Comparison of ENCODE assay signal across 25 cellular contexts in the genomic region with DNA sequence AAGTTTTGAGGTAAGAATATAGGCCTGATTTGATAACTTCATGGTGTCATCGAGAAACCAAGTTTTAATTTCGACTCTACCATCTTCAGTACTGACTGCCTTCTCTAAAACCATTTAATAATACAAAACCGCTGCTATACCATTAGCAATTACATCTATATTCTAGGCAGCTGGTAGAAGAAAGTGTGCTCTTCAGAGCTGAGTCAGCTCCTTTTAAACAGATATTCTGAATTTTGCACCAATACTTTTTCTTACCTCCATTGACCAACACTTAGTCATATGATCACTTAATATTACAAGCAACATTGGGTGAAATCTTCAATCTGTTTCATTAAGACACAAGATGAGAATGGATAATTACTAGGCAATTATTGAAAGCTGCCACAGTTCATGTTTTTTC.
A peak's percentile ranks its signal among the peaks of the same experiment; 100 is the strongest.
DNase-seq lines count a peak whose midpoint lies in the region; ATAC-seq, FAIRE-seq and TF ChIP-seq lines count a peak whose summit lies in the region.
"Had no signal": no experiment of that assay in that cellular context is flagged by ENCODE, and none has a peak within 500 bp of the region (broad histone marks: within the 10 kb centered on the region; RNA-seq: fewer than 3 reads in every experiment).

No MANE protein-coding gene starts in this region.

- H3K9ac ChIP-seq in HepG2 (ENCODE audit: insufficient read depth, low read depth, low read length) (no peak overlapping the region), Karpas-422 (ENCODE audit: low read length) (no peak overlapping the region)
- H3K9ac ChIP-seq: BLaER1 had no signal

- FAIRE-seq in HepG2 (lab: Jason Lieb, UNC): no peak
- FAIRE-seq: GM12878, GM12892, GM18507, GM19239 had no signal

- H3K9me2 ChIP-seq in Karpas-422 (replicated peaks; ENCODE audit: insufficient read depth, low read length): no peaks in the 10 kb centered on the region

- no TSS peak for BruUV-seq in HepG2 (replicated peaks; lab: Mats Ljungman, UMichigan)

- H3K4me1 ChIP-seq in HepG2 (ENCODE audit: insufficient read depth, low read length) (no peaks in the 10 kb centered on the region), right lobe of liver (no peaks in the 10 kb centered on the region), Karpas-422 (ENCODE audit: low read length) (no peaks in the 10 kb centered on the region)
- H3K4me1 ChIP-seq: BLaER1 had no signal

- CTCF ChIA-PET in HepG2 (lab: Yijun Ruan, JAX; ENCODE audit: low intra/inter-chr PET ratio, low total read pairs): no interaction called here

- WGBS in HepG2 (ENCODE audit: low lambda C conversion rate): 0% methylated on average over 3 of the region's 3 CpGs
- 54% methylated on average over 3 of the region's 3 CpGs for WGBS in right lobe of liver (ENCODE audit: insufficient coverage, low coverage, low lambda C conversion rate, missing lambda C conversion rate)

- H3K4me2 ChIP-seq in HepG2 (ENCODE audit: low read depth, low read length) (no peak overlapping the region), Karpas-422 (ENCODE audit: low read depth, low read length, poor library complexity, severe bottlenecking) (no peak overlapping the region)
- H3K4me2 ChIP-seq: BLaER1 had no signal

- no peak for DNase-seq in HepG2 (ENCODE audit: low spot score)
- DNase-seq in right lobe of liver: no peak
- no peak for DNase-seq in Karpas-422
- DNase-seq in stimulated activated CD4-positive, alpha-beta T cell treated with anti-CD3 and anti-CD28 coated beads, Interleukin-2, amount 100 ng/mL, for 48 hours: no peak
- DNase-seq: ACHN; BE2C; C1 segment of cervical spinal cord; CD4-positive, alpha-beta memory T cell; CD4-positive, CD25-positive, alpha-beta regulatory T cell; CD8-positive, alpha-beta memory T cell; COR-L47; DMS 273 treated with DMSO at 0.1 percent for 48 hours; DMS153; DMS53; DMS79; DND-41; EL; GDM1 had no signal

- TF ChIP-seq RAD21 in HepG2 (CRISPR knock-in tag; IDR thresholded peaks at IDR 0.05): no peak

- no peak overlapping the region for H3K27ac ChIP-seq in HepG2 (ENCODE audit: extremely low read length, insufficient read depth, low read length)
- H3K27ac ChIP-seq in right lobe of liver: no peak overlapping the region
- H3K27ac ChIP-seq in Karpas-422 (ENCODE audit: low read length): no peak overlapping the region
- H3K27ac ChIP-seq: 22Rv1, BLaER1 had no signal

- no peaks in the 10 kb centered on the region for H3K36me3 ChIP-seq in HepG2 (replicated peaks in 1 of 2; ENCODE audit: control insufficient read depth in 1 of 2, insufficient read depth in 2 of 2, low read length in 2 of 2)
- no peaks in the 10 kb centered on the region for H3K36me3 ChIP-seq in right lobe of liver
- no peaks in the 10 kb centered on the region for H3K36me3 ChIP-seq in Karpas-422 (ENCODE audit: insufficient read depth, low read length)
- H3K36me3 ChIP-seq: BE2C, BLaER1 had no signal

- H4K20me1 ChIP-seq in HepG2 (ENCODE audit: insufficient read depth, low read length): no peaks in the 10 kb centered on the region
- no peaks in the 10 kb centered on the region for H4K20me1 ChIP-seq in Karpas-422 (ENCODE audit: insufficient read depth, low read depth, low read length)
- H4K20me1 ChIP-seq: BLaER1 had no signal

- no peak for TF ChIP-seq CTCF in HepG2 (CRISPR knock-in tag; IDR thresholded peaks at IDR 0.05)
- TF ChIP-seq CTCF in right lobe of liver (IDR thresholded peaks at IDR 0.05): no peak

- TF ChIP-seq EP300 in HepG2 (IDR thresholded peaks at IDR 0.05; ENCODE audit: low read depth in 2 of 2, low read length in 2 of 2) (no peak), HepG2 (CRISPR knock-in tag; IDR thresholded peaks at IDR 0.05; ENCODE audit: borderline replicate concordance) (no peak)

- TF ChIP-seq POLR2A in HepG2 (IDR thresholded peaks at IDR 0.05; ENCODE audit: insufficient read depth in 1 of 2, low read depth in 2 of 2, low read length in 2 of 2) (no peak), right lobe of liver (IDR thresholded peaks at IDR 0.05) (no peak)

- POLR2A ChIA-PET in HepG2 (lab: Yijun Ruan, JAX): no interaction called here

- ATAC-seq in HepG2 (no peak), right lobe of liver (no peak), HG03039 (IDR thresholded peaks at IDR 0.05; ENCODE audit: unreplicated experiment) (no peak)
- ATAC-seq: GM12878 had no signal

- H3K4me3 ChIP-seq in HepG2 (replicated peaks in 1 of 3; ENCODE audit: insufficient read depth in 1 of 3, low read depth in 2 of 3, low read length in 3 of 3): no peak overlapping the region
- H3K4me3 ChIP-seq in right lobe of liver: no peak overlapping the region
- no peak overlapping the region for H3K4me3 ChIP-seq in Karpas-422 (ENCODE audit: low read length)
- H3K4me3 ChIP-seq: BLaER1, GM12878 had no signal

- intact Hi-C loops in HepG2 (cut with micrococcal nuclease; ENCODE audit: unreplicated experiment): no loop called here
- intact Hi-C loops in right lobe of liver (cut with DNase I): no loop called here

- H2AFZ ChIP-seq in HepG2 (ENCODE audit: low read length): no peak overlapping the region
- H2AFZ ChIP-seq in Karpas-422 (ENCODE audit: low read length): 0 out of 2 replicates have a peak overlapping the region, but pooled peaks have one; percentile 34

- H3K79me2 ChIP-seq in HepG2 (ENCODE audit: insufficient read depth, low read length) (no peaks in the 10 kb centered on the region), Karpas-422 (ENCODE audit: low read length) (no peaks in the 10 kb centered on the region)

- H3K27me3 ChIP-seq in HepG2 (ENCODE audit: control insufficient read depth in 1 of 2, insufficient read depth in 2 of 2, low read length in 2 of 2) (no peaks in the 10 kb centered on the region), right lobe of liver (no peaks in the 10 kb centered on the region), Karpas-422 (ENCODE audit: low read length) (no peaks in the 10 kb centered on the region)
- H3K27me3 ChIP-seq: BE2C, BLaER1 had no signal

- in situ Hi-C loops in HepG2 (cut with HindIII; ENCODE audit: extremely low pct_ligation_motif_present, low pct_unique_long_range_greater_than_20kb): no loop called here

- H3K9me3 ChIP-seq in HepG2 (ENCODE audit: low read length): peaks cover 23% of the 10 kb centered on the region; the same call in 1 of the 2 replicates
- no peaks in the 10 kb centered on the region for H3K9me3 ChIP-seq in right lobe of liver
- peaks cover 10% of the 10 kb centered on the region; the same call in 1 of the 2 replicates for H3K9me3 ChIP-seq in Karpas-422 (ENCODE audit: low read length)
- H3K9me3 ChIP-seq: BE2C, BLaER1 had no signal

TF ChIP-seq in HepG2, 621 proteins besides CTCF, POLR2A, EP300 and RAD21:
- TF ChIP-seq ISX (CRISPR knock-in tag; conservative IDR thresholded peaks at IDR 0.05) (no peak), RXRA (CRISPR knock-in tag; IDR thresholded peaks at IDR 0.05) (no peak), ZNF616 (CRISPR knock-in tag; IDR thresholded peaks at IDR 0.05; ENCODE audit: low read depth) (no peak), MAFF (IDR thresholded peaks at IDR 0.05; ENCODE audit: low read depth, low read length) (peak; percentile 38), MAFK (conservative IDR thresholded peaks at IDR 0.05 in 1 of 2, IDR thresholded peaks at IDR 0.05 in 1 of 2; ENCODE audit: low read length in 2 of 2) (peak; percentile 47 to 74; a peak in 3 of 4 replicates), NFATC3 (CRISPR knock-in tag; IDR thresholded peaks at IDR 0.05) (no peak)
- TF ChIP-seq, protein P1, sequence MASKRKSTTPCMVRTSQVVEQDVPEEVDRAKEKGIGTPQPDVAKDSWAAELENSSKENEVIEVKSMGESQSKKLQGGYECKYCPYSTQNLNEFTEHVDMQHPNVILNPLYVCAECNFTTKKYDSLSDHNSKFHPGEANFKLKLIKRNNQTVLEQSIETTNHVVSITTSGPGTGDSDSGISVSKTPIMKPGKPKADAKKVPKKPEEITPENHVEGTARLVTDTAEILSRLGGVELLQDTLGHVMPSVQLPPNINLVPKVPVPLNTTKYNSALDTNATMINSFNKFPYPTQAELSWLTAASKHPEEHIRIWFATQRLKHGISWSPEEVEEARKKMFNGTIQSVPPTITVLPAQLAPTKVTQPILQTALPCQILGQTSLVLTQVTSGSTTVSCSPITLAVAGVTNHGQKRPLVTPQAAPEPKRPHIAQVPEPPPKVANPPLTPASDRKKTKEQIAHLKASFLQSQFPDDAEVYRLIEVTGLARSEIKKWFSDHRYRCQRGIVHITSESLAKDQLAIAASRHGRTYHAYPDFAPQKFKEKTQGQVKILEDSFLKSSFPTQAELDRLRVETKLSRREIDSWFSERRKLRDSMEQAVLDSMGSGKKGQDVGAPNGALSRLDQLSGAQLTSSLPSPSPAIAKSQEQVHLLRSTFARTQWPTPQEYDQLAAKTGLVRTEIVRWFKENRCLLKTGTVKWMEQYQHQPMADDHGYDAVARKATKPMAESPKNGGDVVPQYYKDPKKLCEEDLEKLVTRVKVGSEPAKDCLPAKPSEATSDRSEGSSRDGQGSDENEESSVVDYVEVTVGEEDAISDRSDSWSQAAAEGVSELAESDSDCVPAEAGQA (IDR thresholded peaks at IDR 0.05; ENCODE audit: low read depth): no peak
- TF ChIP-seq, protein P1 (CRISPR knock-in tag; IDR thresholded peaks at IDR 0.05; ENCODE audit: borderline replicate concordance): no peak
